10 cellular contexts compared by ENCODE assay signal in genomic region chr18:36850527-36851201, GRCh38. TPM values are rescaled to one million over a fixed set of nuclear protein-coding genes. Genes with fewer than 3 reads are reported as not detected.
DNase-seq lines count a peak whose midpoint lies in the region; ATAC-seq, FAIRE-seq and TF ChIP-seq lines count a peak whose summit lies in the region.
"Had no signal": no experiment of that assay in that cellular context is flagged by ENCODE, and none has a peak within 500 bp of the region (broad histone marks: within the 10 kb centered on the region; RNA-seq: fewer than 3 reads in every experiment).

No MANE protein-coding gene starts in this region.

- no peaks in the 10 kb centered on the region for H3K9me3 Mint-ChIP-seq in Calu3 (ENCODE audit: low read depth, unreplicated experiment)

- DNase-seq in Calu3 (peak; percentile 13), IMR-90 (peak; percentile 96), GM12878 (ENCODE audit: low read depth, low spot score) (no peak), lung microvascular endothelial cell (ENCODE audit: low read depth in 2 of 2) (peak; percentile 35 to 85), DMS79 (lab: John Stamatoyannopoulos, UW) (no peak), sciatic nerve (ENCODE audit: low spot score) (no peak), RPMI8226 (no peak)
- DNase-seq: right lobe of liver had no signal

- CTCF ChIA-PET in Calu3 (lab: Charles Lee) (no interaction called here), IMR-90 (lab: Yijun Ruan, JAX) (interaction anchor here (1.3 kb wide), 1 partner anchor 92 kb away, joined by 3 read pairs; no protein-coding TSS in a partner anchor), GM12878 (lab: Yijun Ruan, JAX) (interaction anchor here (1.2 kb wide), 1 partner anchor 164 kb away, joined by 3 read pairs; no protein-coding TSS in a partner anchor)

- no peaks in the 10 kb centered on the region for H3K9me1 ChIP-seq in IMR-90 (ENCODE audit: insufficient read depth, low read length)

- no peaks in the 10 kb centered on the region for H3K9me3 ChIP-seq in IMR-90 (ENCODE audit: control insufficient read depth, insufficient read depth, low read length)
- H3K9me3 ChIP-seq in GM12878 (replicated peaks; ENCODE audit: control insufficient read depth, insufficient read depth, low read length) = peaks cover 3% of the 10 kb centered on the region; the same call in 2 of the 3 replicates
- H3K9me3 ChIP-seq: right lobe of liver had no signal

- no peak overlapping the region for H2BK20ac ChIP-seq in IMR-90 (ENCODE audit: low read depth, low read length)

- no peak overlapping the region for H3K4ac ChIP-seq in IMR-90 (ENCODE audit: low read depth, low read length)

- H3K4me3 Mint-ChIP-seq in Calu3 (ENCODE audit: low read depth, unreplicated experiment) = no peak overlapping the region
- H3K4me3 Mint-ChIP-seq: stimulated activated naive CD8-positive, alpha-beta T cell treated with anti-CD3 and anti-CD28 coated beads, Interleukin-15, Interleukin-2, amounts not matched to agents 100 ng/mL and 50 ng/mL, for 24 hours had no signal

- no peak overlapping the region for H4K91ac ChIP-seq in IMR-90 (ENCODE audit: insufficient read depth, low read depth, low read length)

- H3K14ac ChIP-seq in IMR-90 (replicated peaks; ENCODE audit: low read depth, low read length) = no peak overlapping the region

- in situ Hi-C loops in IMR-90 (cut with MboI; ENCODE audit: low sequenced_read_pairs) = no loop called here
- in situ Hi-C loops in GM12878 (cut with MboI) = no loop called here

- H3K27ac Mint-ChIP-seq in Calu3 (ENCODE audit: unreplicated experiment) = peak overlapping the region; percentile 50
- H3K27ac Mint-ChIP-seq: stimulated activated naive CD8-positive, alpha-beta T cell treated with anti-CD3 and anti-CD28 coated beads, Interleukin-15, Interleukin-2, amounts not matched to agents 100 ng/mL and 50 ng/mL, for 24 hours had no signal

- intact Hi-C loops in Calu3 (cut with micrococcal nuclease; ENCODE audit: unreplicated experiment) = no loop called here
- intact Hi-C loops in IMR-90 (cut with micrococcal nuclease) = no loop called here
- intact Hi-C loops in GM12878 (cut with micrococcal nuclease; ENCODE audit: unreplicated experiment) = no loop called here
- intact Hi-C loops in sciatic nerve (cut with DNase I) = no loop called here

- BruUV-seq in Calu3 (replicated peaks; lab: Mats Ljungman, UMichigan) = no TSS peak
- BruUV-seq in IMR-90 (replicated peaks; lab: Mats Ljungman, UMichigan) = no TSS peak
- BruUV-seq in GM12878 (replicated peaks; lab: Mats Ljungman, UMichigan) = no TSS peak

- no peaks in the 10 kb centered on the region for H4K20me1 ChIP-seq in IMR-90 (ENCODE audit: insufficient read depth, low read length)
- no peaks in the 10 kb centered on the region for H4K20me1 ChIP-seq in GM12878 (ENCODE audit: control insufficient read depth, insufficient read depth)

- H3K79me2 ChIP-seq in GM12878 (ENCODE audit: control insufficient read depth, insufficient read depth, low read length) = no peaks in the 10 kb centered on the region

- no peaks in the 10 kb centered on the region for H3K27me3 Mint-ChIP-seq in Calu3 (ENCODE audit: unreplicated experiment)
- H3K27me3 Mint-ChIP-seq: stimulated activated naive CD8-positive, alpha-beta T cell treated with anti-CD3 and anti-CD28 coated beads, Interleukin-15, Interleukin-2, amounts not matched to agents 100 ng/mL and 50 ng/mL, for 24 hours had no signal

- no peaks in the 10 kb centered on the region for H3K36me3 Mint-ChIP-seq in Calu3 (ENCODE audit: insufficient read depth, unreplicated experiment)

- SMC1A ChIA-PET in GM12878 (lab: Charles Lee; ENCODE audit: uncharacterized antibody, unreplicated experiment) = interaction anchor here (1.5 kb wide), 1 partner anchor 11 kb away, joined by 5 read pairs; no protein-coding TSS in a partner anchor

- H3K4me1 ChIP-seq in IMR-90 (ENCODE audit: control insufficient read depth, insufficient read depth, low read length) = no peaks in the 10 kb centered on the region; the same call in 1 of the 2 replicates
- no peaks in the 10 kb centered on the region for H3K4me1 ChIP-seq in GM12878 (ENCODE audit: control insufficient read depth, insufficient read depth, low read length)
- H3K4me1 ChIP-seq: right lobe of liver had no signal

- H3K27me3 ChIP-seq in IMR-90 (ENCODE audit: control insufficient read depth, insufficient read depth, low read length) (no peaks in the 10 kb centered on the region), GM12878 (replicated peaks in 1 of 2; ENCODE audit: control insufficient read depth in 2 of 2, insufficient read depth in 2 of 2, low read length in 1 of 2) (no peaks in the 10 kb centered on the region)
- H3K27me3 ChIP-seq: right lobe of liver had no signal

- no peak overlapping the region for H2BK120ac ChIP-seq in IMR-90 (ENCODE audit: low read depth, low read length)

- ATAC-seq in IMR-90 (ENCODE audit: low read depth) (peak; percentile 99), GM12878 (0 out of 3 replicates have a peak, but pooled peaks have one; percentile 20), GM19324 (IDR thresholded peaks at IDR 0.05; ENCODE audit: low FRiP score, unreplicated experiment) (no peak), sciatic nerve (no peak)

- no peak overlapping the region for H2BK5ac ChIP-seq in IMR-90 (ENCODE audit: low read depth, low read length, poor library complexity, severe bottlenecking)

- POLR2A ChIA-PET in IMR-90 (lab: Charles Lee; ENCODE audit: unreplicated experiment) = no interaction called here
- POLR2A ChIA-PET in GM12878 (lab: Charles Lee) = no interaction called here

- H3K18ac ChIP-seq in IMR-90 (ENCODE audit: low read depth, low read length) = no peak overlapping the region

- no peak for TF ChIP-seq POLR2A in IMR-90 (IDR thresholded peaks at IDR 0.05; ENCODE audit: low read depth, low read length)
- no peak for TF ChIP-seq POLR2A in GM12878 (IDR thresholded peaks at IDR 0.05; ENCODE audit: low read depth, low read length)

- no peak for TF ChIP-seq EP300 in GM12878 (IDR thresholded peaks at IDR 0.05; ENCODE audit: borderline replicate concordance in 1 of 2, control insufficient read depth in 1 of 2, low read depth in 2 of 2, low read length in 2 of 2)

- no peak overlapping the region for H2AK5ac ChIP-seq in IMR-90 (ENCODE audit: low read depth, low read length)

- H3K9ac ChIP-seq in IMR-90 (ENCODE audit: low read depth, low read length) = no peak overlapping the region
- H3K9ac ChIP-seq in GM12878 (ENCODE audit: control insufficient read depth, insufficient read depth, low read length) = no peak overlapping the region

- peaks cover 22% of the 10 kb centered on the region for H3K4me1 Mint-ChIP-seq in Calu3 (ENCODE audit: low read depth, unreplicated experiment)

- H3K56ac ChIP-seq in IMR-90 (ENCODE audit: extremely low read depth, insufficient read depth, low read length) = no peak overlapping the region

- FAIRE-seq in GM12878 (lab: Jason Lieb, UNC) = no peak

- H3K4me2 ChIP-seq in IMR-90 (ENCODE audit: low read depth, low read length) = no peak overlapping the region
- no peak overlapping the region for H3K4me2 ChIP-seq in GM12878 (ENCODE audit: control insufficient read depth, insufficient read depth)

- no peak overlapping the region for H4K5ac ChIP-seq in IMR-90 (ENCODE audit: low read depth, low read length)

- H3K79me1 ChIP-seq in IMR-90 (ENCODE audit: low read depth in 1 of 2, low read length in 2 of 2) = peaks cover 0 to 4% of the 10 kb centered on the region in 2 experiments; a peak in 2 of 4 replicates

- dilution Hi-C loops in IMR-90 (cut with HindIII; ENCODE audit: low sequenced_read_pairs, unreplicated experiment) = no loop called here

- H2BK15ac ChIP-seq in IMR-90 (ENCODE audit: low read depth, low read length) = no peak overlapping the region

- H3K4me3 ChIP-seq in IMR-90 (ENCODE audit: insufficient read depth, low read depth, low read length) (no peak overlapping the region), GM12878 (no peak overlapping the region)
- H3K4me3 ChIP-seq: right lobe of liver had no signal

- H2AK9ac ChIP-seq in IMR-90 (replicated peaks; ENCODE audit: low read depth, low read length, poor library complexity) = no peak overlapping the region

- H3K27ac ChIP-seq in IMR-90 (ENCODE audit: insufficient read depth, low read length) (no peak overlapping the region), GM12878 (ENCODE audit: control insufficient read depth, insufficient read depth) (no peak overlapping the region)
- H3K27ac ChIP-seq: right lobe of liver had no signal

- no CpG with 5 or more reads among the region's 1 CpG for whole genome bisulfite sequencing in IMR-90 (ENCODE audit: extremely low coverage in 2 of 2, insufficient read length in 1 of 2), 2 experiments
- 0% methylated on average over 1 of the region's 1 CpG for WGBS in GM12878 (ENCODE audit: insufficient coverage, insufficient replicate concordance, low lambda C conversion rate, missing lambda C conversion rate)

- RAD21 ChIA-PET in GM12878 (lab: Charles Lee; ENCODE audit: unreplicated experiment) = interaction anchor here (0.5 kb wide), 1 partner anchor 18 kb away, joined by 3 read pairs; no protein-coding TSS in a partner anchor

- H2AFZ ChIP-seq in IMR-90 (replicated peaks; ENCODE audit: low read length, poor library complexity) (no peak overlapping the region), GM12878 (ENCODE audit: control insufficient read depth, low read depth, low read length) (no peak overlapping the region)

- no peak overlapping the region for H4K8ac ChIP-seq in IMR-90 (ENCODE audit: low read depth in 2 of 2, low read length in 2 of 2)

- 0 out of 2 replicates have a peak, but pooled peaks cover 2% of the 10 kb centered on the region for H3K36me3 ChIP-seq in IMR-90 (ENCODE audit: control insufficient read depth, insufficient read depth, low read length)
- H3K36me3 ChIP-seq in GM12878 (ENCODE audit: control insufficient read depth in 2 of 2, insufficient read depth in 2 of 2, low read length in 1 of 2) = no peaks in the 10 kb centered on the region
- H3K36me3 ChIP-seq: right lobe of liver had no signal

- H3K23ac ChIP-seq in IMR-90 (ENCODE audit: low read depth, low read length) = no peak overlapping the region

- TF ChIP-seq CTCF in Calu3 (IDR thresholded peaks at IDR 0.05; ENCODE audit: unreplicated experiment) (no peak), IMR-90 (conservative IDR thresholded peaks at IDR 0.05; ENCODE audit: low read depth, low read length) (no peak), GM12878 (IDR thresholded peaks at IDR 0.05 in 2 of 3, conservative IDR thresholded peaks at IDR 0.05 in 1 of 3; ENCODE audit: control insufficient read depth in 2 of 3, extremely low read depth in 1 of 3, insufficient read depth in 1 of 3, low read depth in 3 of 3, low read length in 3 of 3) (no peak)

- TF ChIP-seq RAD21 in IMR-90 (IDR thresholded peaks at IDR 0.05; ENCODE audit: low read length) (no peak), GM12878 (IDR thresholded peaks at IDR 0.05; ENCODE audit: insufficient read depth, low read depth, low read length) (no peak)

RNA-seq across cellular contexts. Expression of gene KIAA1328, which starts 21.7 kb away (rescaled TPM):
- total RNA-seq in Calu3 (2022) = 10.2 and 12.4 TPM in 2 replicates
- total RNA-seq in IMR-90 (2012; rRNA removed) = 7.0 and 7.2 TPM in 2 replicates
- 2.3 and 2.4 TPM in 2 replicates for polyA plus RNA-seq in IMR-90 (2012; rRNA removed)
- 0.57 and 1.0 TPM in 2 replicates for polyA plus RNA-seq in IMR-90 (2012; cell fraction: cytosol; rRNA removed)
- polyA plus RNA-seq in IMR-90 (2012; cell fraction: nucleus; rRNA removed; ENCODE audit: low replicate concordance) = 1.5 and 8.7 TPM in 2 replicates
- total RNA-seq in GM12878 (2013; cell fraction: nucleolus; rRNA removed) = 57.8 and 58.8 TPM in 2 replicates
- 4.5 and 6.3 TPM in 2 replicates for total RNA-seq in GM12878 (2014; rRNA removed)
- total RNA-seq in GM12878 (2014; rRNA removed; fragmentation: Illumina TruSeq; extraction: Trizol) = 7.1 and 8.4 TPM in 2 replicates
- total RNA-seq in GM12878 (2021) = 3.3 and 3.8 TPM in 2 replicates
- polyA plus RNA-seq in GM12878 (2011; ENCODE audit: low read depth) = 2.5 TPM
- polyA plus RNA-seq in GM12878 (2011; rRNA removed) = 5.0 and 7.1 TPM in 2 replicates
- 2.7 and 3.4 TPM in 2 replicates for polyA plus RNA-seq in GM12878 (2011; cell fraction: cytosol; rRNA removed)
- 8.4 and 9.2 TPM in 2 replicates for polyA plus RNA-seq in GM12878 (2011; cell fraction: nucleus; rRNA removed)
- polyA plus RNA-seq in GM12878 (2012) = 2.3 and 2.8 TPM in 2 replicates
- 6.0 and 7.6 TPM in 2 replicates for polyA plus RNA-seq in GM12878 (2014; fragmentation: Illumina TruSeq; extraction: Trizol)
- polyA plus RNA-seq in GM12878 (2014; fragmentation: Nextera tagmentation; extraction: Ambion mirVana) = 1 to 10 TPM; 3.1 to 4.1 TPM
- 3.5 and 3.9 TPM in 2 replicates for polyA plus RNA-seq in GM12878 (2014; rRNA removed)
- 1 to 10 TPM; 4.7 to 5.0 TPM for polyA plus RNA-seq in GM12878 (2016; fragmentation: Nextera tagmentation; extraction: Ambion mirVana)
- polyA minus RNA-seq in GM12878 (2011; rRNA and poly(A)+ RNA removed) = 11.2 and 18.4 TPM in 2 replicates
- polyA minus RNA-seq in GM12878 (2011; cell fraction: cytosol; rRNA and poly(A)+ RNA removed) = 3.6 and 4.1 TPM in 2 replicates
- polyA minus RNA-seq in GM12878 (2011; cell fraction: nucleus; rRNA and poly(A)+ RNA removed) = 16.4 and 22.6 TPM in 2 replicates
- total RNA-seq in lung microvascular endothelial cell = 3.5 and 4.2 TPM in 2 replicates
- total RNA-seq in sciatic nerve = 22.1 TPM

RNA-seq across cellular contexts. Expression of gene TPGS2, which starts 21.9 kb away (rescaled TPM):
- total RNA-seq in Calu3 (2022) (152 and 160 TPM in 2 replicates), IMR-90 (2012; rRNA removed) (151 and 201 TPM in 2 replicates), GM12878 (2014; rRNA removed) (69.4 and 80.3 TPM in 2 replicates), GM12878 (2014; rRNA removed; fragmentation: Illumina TruSeq; extraction: Trizol) (60.7 and 66.2 TPM in 2 replicates), GM12878 (2021) (84.4 and 87.1 TPM in 2 replicates), lung microvascular endothelial cell (134 and 156 TPM in 2 replicates), sciatic nerve (56.4 TPM)
- polyA plus RNA-seq in IMR-90 (2012; rRNA removed) (272 and 294 TPM in 2 replicates), GM12878 (2011; rRNA removed) (134 and 181 TPM in 2 replicates), GM12878 (2014; fragmentation: Illumina TruSeq; extraction: Trizol) (111 and 116 TPM in 2 replicates), GM12878 (2014; fragmentation: Nextera tagmentation; extraction: Ambion mirVana) (10 to 100 TPM; 39.8 to 43.5 TPM), GM12878 (2014; rRNA removed) (75.5 and 93.5 TPM in 2 replicates), GM12878 (2016; fragmentation: Nextera tagmentation; extraction: Ambion mirVana) (100 to 1,000 TPM; 140 to 147 TPM)
- polyA plus RNA-seq in IMR-90 (2012; cell fraction: cytosol; rRNA removed) = 136 and 173 TPM in 2 replicates
- polyA plus RNA-seq in IMR-90 (2012; cell fraction: nucleus; rRNA removed; ENCODE audit: low replicate concordance) = 41.7 and 85.9 TPM in 2 replicates
- 112 and 118 TPM in 2 replicates for total RNA-seq in GM12878 (2013; cell fraction: nucleolus; rRNA removed)
- 43.5 TPM for polyA plus RNA-seq in GM12878 (2011; ENCODE audit: low read depth)
- polyA plus RNA-seq in GM12878 (2011; cell fraction: cytosol; rRNA removed) = 216 and 218 TPM in 2 replicates
- 87.5 and 102 TPM in 2 replicates for polyA plus RNA-seq in GM12878 (2011; cell fraction: nucleus; rRNA removed)
- 50.7 and 55.7 TPM in 2 replicates for polyA plus RNA-seq in GM12878 (2012)
- polyA minus RNA-seq in GM12878 (2011; rRNA and poly(A)+ RNA removed) = 160 and 209 TPM in 2 replicates
- 45.3 and 47.7 TPM in 2 replicates for polyA minus RNA-seq in GM12878 (2011; cell fraction: cytosol; rRNA and poly(A)+ RNA removed)
- 51.3 and 73.0 TPM in 2 replicates for polyA minus RNA-seq in GM12878 (2011; cell fraction: nucleus; rRNA and poly(A)+ RNA removed)

Comparison
In these comparisons a context has a peak if more than half of its experiments do, and no peak if none do; other contexts are left out.
1. DNase-seq: peak in Calu3 (single experiment), IMR-90 (single experiment) and lung microvascular endothelial cell (2 of 2); none in GM12878 (single experiment), DMS79 (single experiment), sciatic nerve (single experiment) and RPMI8226 (single experiment).
2. ATAC-seq: peak in IMR-90 (single experiment) and GM12878 (single experiment); none in GM19324 (single experiment) and sciatic nerve (single experiment).